Comparison of ENCODE assay signal across 16 cellular contexts in genomic region chr22:19871023-19871844, GRCh38. TPM values are rescaled to one million over a fixed set of nuclear protein-coding genes. Genes with fewer than 3 reads are reported as not detected.
DNase-seq lines count a peak whose midpoint lies in the region; ATAC-seq, FAIRE-seq and TF ChIP-seq lines count a peak whose summit lies in the region.
"Had no signal": no experiment of that assay in that cellular context is flagged by ENCODE, and none has a peak within 500 bp of the region (broad histone marks: within the 10 kb centered on the region; RNA-seq: fewer than 3 reads in every experiment).

No MANE protein-coding gene starts in this region.

- no peaks in the 10 kb centered on the region for H3K4me1 Mint-ChIP-seq in activated naive CD8-positive, alpha-beta T cell treated with anti-CD3 and anti-CD28 coated beads, Interleukin-2, amount 10 ng/mL, durations not matched to agents 7 days and 5 days
- H3K4me1 Mint-ChIP-seq in activated naive CD8-positive, alpha-beta T cell treated with anti-CD3 and anti-CD28 coated beads, Interleukin-2, amount 50 U/mL, for 24 hours = peaks cover 3% of the 10 kb centered on the region
- no peaks in the 10 kb centered on the region for H3K4me1 Mint-ChIP-seq in type B pancreatic cell (ENCODE audit: unreplicated experiment)

- H3K4me3 ChIP-seq in adrenal gland (no peak overlapping the region), right lobe of liver (no peak overlapping the region)

- TF ChIP-seq POLR2A in adrenal gland (IDR thresholded peaks at IDR 0.05) (no peak), right lobe of liver (IDR thresholded peaks at IDR 0.05) (no peak), GM12891 (IDR thresholded peaks at IDR 0.05; ENCODE audit: low read depth, low read length) (no peak)

- no peaks in the 10 kb centered on the region for H3K36me3 Mint-ChIP-seq in activated naive CD8-positive, alpha-beta T cell treated with anti-CD3 and anti-CD28 coated beads, Interleukin-2, amount 10 ng/mL, durations not matched to agents 7 days and 5 days
- H3K36me3 Mint-ChIP-seq in activated naive CD8-positive, alpha-beta T cell treated with anti-CD3 and anti-CD28 coated beads, Interleukin-2, amount 50 U/mL, for 24 hours (ENCODE audit: low read depth) = no peaks in the 10 kb centered on the region
- H3K36me3 Mint-ChIP-seq in type B pancreatic cell = no peaks in the 10 kb centered on the region

- H3K9me3 ChIP-seq in adrenal gland (replicated peaks in 1 of 3) = no peaks in the 10 kb centered on the region
- H3K9me3 ChIP-seq in right lobe of liver = no peaks in the 10 kb centered on the region

- TF ChIP-seq CTCF in adrenal gland (IDR thresholded peaks at IDR 0.05) (no peak), right lobe of liver (IDR thresholded peaks at IDR 0.05) (no peak), type B pancreatic cell (conservative IDR thresholded peaks at IDR 0.05) (no peak)

- no peak overlapping the region for H3K27ac ChIP-seq in adrenal gland
- no peak overlapping the region for H3K27ac ChIP-seq in right lobe of liver

- WGBS in adrenal gland, 4 donors = 75 to 84% (median 80%) methylated on average over 7 to 19 of the region's 19 CpGs
- WGBS in right lobe of liver (ENCODE audit: insufficient coverage, low coverage, low lambda C conversion rate, missing lambda C conversion rate) = 79% methylated on average over 3 of the region's 19 CpGs

- intact Hi-C loops in adrenal gland (cut with DNase I) (no loop called here), right lobe of liver (cut with DNase I) (loop anchor here in 1 of 2 donors (10.0 kb wide), 1 partner anchor 116 kb away; no protein-coding TSS in a partner anchor)

- ATAC-seq in activated naive CD8-positive, alpha-beta T cell treated with anti-CD3 and anti-CD28 coated beads, Interleukin-2, amount 10 ng/mL, durations not matched to agents 7 days and 5 days (ENCODE audit: low read depth) = no peak
- ATAC-seq in activated naive CD8-positive, alpha-beta T cell treated with anti-CD3 and anti-CD28 coated beads, Interleukin-2, amount 50 U/mL, for 24 hours = no peak
- ATAC-seq in right lobe of liver (peak in 1 of 4 donors; percentile 6), HG03378 (IDR thresholded peaks at IDR 0.05; ENCODE audit: unreplicated experiment) (no peak)
- ATAC-seq: naive thymus-derived CD4-positive, alpha-beta T cell had no signal

- no peak overlapping the region for H3K4me3 Mint-ChIP-seq in activated naive CD8-positive, alpha-beta T cell treated with anti-CD3 and anti-CD28 coated beads, Interleukin-2, amount 10 ng/mL, durations not matched to agents 7 days and 5 days
- H3K4me3 Mint-ChIP-seq in activated naive CD8-positive, alpha-beta T cell treated with anti-CD3 and anti-CD28 coated beads, Interleukin-2, amount 50 U/mL, for 24 hours = no peak overlapping the region
- H3K4me3 Mint-ChIP-seq in type B pancreatic cell = no peak overlapping the region

- no peak for FAIRE-seq in GM12891 (lab: Jason Lieb, UNC)
- FAIRE-seq: colon, H54 had no signal

- H3K27me3 ChIP-seq in adrenal gland (no peaks in the 10 kb centered on the region), right lobe of liver (no peaks in the 10 kb centered on the region)

- H3K27ac Mint-ChIP-seq in activated naive CD8-positive, alpha-beta T cell treated with anti-CD3 and anti-CD28 coated beads, Interleukin-2, amount 10 ng/mL, durations not matched to agents 7 days and 5 days = no peak overlapping the region
- H3K27ac Mint-ChIP-seq in activated naive CD8-positive, alpha-beta T cell treated with anti-CD3 and anti-CD28 coated beads, Interleukin-2, amount 50 U/mL, for 24 hours = no peak overlapping the region
- H3K27ac Mint-ChIP-seq in type B pancreatic cell = no peak overlapping the region
- H3K27ac Mint-ChIP-seq: naive thymus-derived CD4-positive, alpha-beta T cell had no signal

- no peaks in the 10 kb centered on the region for H3K27me3 Mint-ChIP-seq in activated naive CD8-positive, alpha-beta T cell treated with anti-CD3 and anti-CD28 coated beads, Interleukin-2, amount 10 ng/mL, durations not matched to agents 7 days and 5 days
- H3K27me3 Mint-ChIP-seq in activated naive CD8-positive, alpha-beta T cell treated with anti-CD3 and anti-CD28 coated beads, Interleukin-2, amount 50 U/mL, for 24 hours = no peaks in the 10 kb centered on the region
- no peaks in the 10 kb centered on the region for H3K27me3 Mint-ChIP-seq in type B pancreatic cell

- H3K4me1 ChIP-seq in adrenal gland (replicated peaks in 1 of 2) (no peaks in the 10 kb centered on the region), right lobe of liver (no peaks in the 10 kb centered on the region)

- no peaks in the 10 kb centered on the region for H3K9me3 Mint-ChIP-seq in activated naive CD8-positive, alpha-beta T cell treated with anti-CD3 and anti-CD28 coated beads, Interleukin-2, amount 10 ng/mL, durations not matched to agents 7 days and 5 days
- no peaks in the 10 kb centered on the region for H3K9me3 Mint-ChIP-seq in activated naive CD8-positive, alpha-beta T cell treated with anti-CD3 and anti-CD28 coated beads, Interleukin-2, amount 50 U/mL, for 24 hours
- no peaks in the 10 kb centered on the region for H3K9me3 Mint-ChIP-seq in type B pancreatic cell
- H3K9me3 Mint-ChIP-seq: naive thymus-derived CD4-positive, alpha-beta T cell had no signal

- DNase-seq in activated naive CD8-positive, alpha-beta T cell treated with anti-CD3 and anti-CD28 coated beads, Interleukin-2, amount 10 ng/mL, durations not matched to agents 7 days and 5 days = peak; percentile 28
- DNase-seq in activated naive CD8-positive, alpha-beta T cell treated with anti-CD3 and anti-CD28 coated beads, Interleukin-2, amount 50 U/mL, for 24 hours = no peak
- DNase-seq in adrenal gland = peak in 6 of 7 donors; percentile 5 to 24 (median 13)
- peak in 2 of 3 donors; percentile 20 to 41 for DNase-seq in right lobe of liver
- DNase-seq in type B pancreatic cell (ENCODE audit: extremely low spot score, unreplicated experiment) = peak; percentile 65
- no peak for DNase-seq in DMS153 (lab: John Stamatoyannopoulos, UW)
- no peak for DNase-seq in GM12891 (ENCODE audit: insufficient read length, low spot score)
- DNase-seq: amygdala; erythroblast; NCI-H1092 treated with DMSO at 0.1 percent for 48 hours; NCI-H2171 treated with DMSO at 0.1 percent for 48 hours; stimulated activated naive CD4-positive, alpha-beta T cell treated with Interleukin-2 at 50 U/mL for 16 hours had no signal

- H3K36me3 ChIP-seq in adrenal gland (replicated peaks in 1 of 2) = no peaks in the 10 kb centered on the region
- H3K36me3 ChIP-seq in right lobe of liver = no peaks in the 10 kb centered on the region

- POLR2A ChIA-PET in activated naive CD8-positive, alpha-beta T cell treated with anti-CD3 and anti-CD28 coated beads, Interleukin-2, amount 10 ng/mL, durations not matched to agents 7 days and 5 days (lab: Charles Lee) = interaction anchor here (0.7 to 1.1 kb wide), 2 partner anchors 17 to 23 kb away, joined by 3 read pairs; partner anchors contain the start of genes GNB1L and RTL10

TF ChIP-seq in GM12891, 5 proteins besides CTCF, POLR2A, EP300 and RAD21:
- TF ChIP-seq POU2F2 (IDR thresholded peaks at IDR 0.05; ENCODE audit: low read depth, low read length) (no peak), SPI1 (IDR thresholded peaks at IDR 0.05; ENCODE audit: low read depth, low read length) (no peak), TAF1 (IDR thresholded peaks at IDR 0.05; ENCODE audit: low read depth, low read length) (no peak), POLR2AphosphoS5 (IDR thresholded peaks at IDR 0.05; ENCODE audit: low read depth, low read length) (no peak), PAX5 (IDR thresholded peaks at IDR 0.05; ENCODE audit: insufficient read depth, low read length, severe bottlenecking) (no peak)

RNA-seq across cellular contexts. Expression of gene GNB1L, which starts 16.6 kb away (rescaled TPM):
- 10 to 100 TPM; 11.9 to 12.7 TPM for total RNA-seq in activated naive CD8-positive, alpha-beta T cell treated with anti-CD3 and anti-CD28 coated beads, Interleukin-2, amount 10 ng/mL, durations not matched to agents 7 days and 5 days
- total RNA-seq in adrenal gland = 1 to 10 TPM in 7 of 8 donors, under 1 TPM in 1; 0.26 to 6.6 (median 3.7) TPM
- polyA plus RNA-seq in adrenal gland = 1 to 10 TPM in 2 of 3 donors, not detected in 1; 4.3 to 6.2 TPM
- 1 to 10 TPM; 1.4 to 3.2 (median 2.7) TPM for total RNA-seq in right lobe of liver
- 7.5 and 7.7 TPM in 2 replicates for total RNA-seq in type B pancreatic cell (ENCODE audit: low replicate concordance)
- polyA plus RNA-seq in GM12891 (2012; ENCODE audit: low read depth, missing spikeins) = 3.5 TPM

RNA-seq across cellular contexts. Expression of gene RTL10, which starts 16.6 kb away (rescaled TPM):
- total RNA-seq in activated naive CD8-positive, alpha-beta T cell treated with anti-CD3 and anti-CD28 coated beads, Interleukin-2, amount 10 ng/mL, durations not matched to agents 7 days and 5 days = 10 to 100 TPM; 18.4 to 18.9 TPM
- total RNA-seq in adrenal gland = 10 to 100 TPM in 6 of 8 donors, 1 to 10 TPM in 2; 5.5 to 17.3 (median 11.7) TPM
- polyA plus RNA-seq in adrenal gland = 10 to 100 TPM in 1 of 3 donors, 1 to 10 TPM in 2; 5.8 to 14.1 (median 7.9) TPM
- 1 to 10 TPM; 6.4 to 9.1 (median 6.6) TPM for total RNA-seq in right lobe of liver
- total RNA-seq in type B pancreatic cell (ENCODE audit: low replicate concordance) = 28.8 and 39.1 TPM in 2 replicates
- 5.7 TPM for polyA plus RNA-seq in GM12891 (2012; ENCODE audit: low read depth, missing spikeins)

Comparison
In these comparisons a context has a peak if more than half of its experiments do, and no peak if none do; other contexts are left out.
1. DNase-seq: peak in activated naive CD8-positive, alpha-beta T cell treated with anti-CD3 and anti-CD28 coated beads, Interleukin-2, amount 10 ng/mL, durations not matched to agents 7 days and 5 days (single experiment), adrenal gland (6 of 7), right lobe of liver (2 of 3) and type B pancreatic cell (single experiment); none in activated naive CD8-positive, alpha-beta T cell treated with anti-CD3 and anti-CD28 coated beads, Interleukin-2, amount 50 U/mL, for 24 hours (single experiment), DMS153 (single experiment) and GM12891 (single experiment).